ENCODE assay signal across 10 cellular contexts in genomic region chr13:24349778-24350664, GRCh38. TPM values are rescaled to one million over a fixed set of nuclear protein-coding genes. Genes with fewer than 3 reads are reported as not detected.
"Had no signal": no experiment of that assay in that cellular context is flagged by ENCODE, and none has a peak within 500 bp of the region (broad histone marks: within the 10 kb centered on the region; RNA-seq: fewer than 3 reads in every experiment).

No MANE protein-coding gene starts in this region.

RNA-seq across cellular contexts. Expression of gene C1QTNF9, which starts 40.6 kb away (rescaled TPM):
- total RNA-seq: dermis microvascular lymphatic vessel endothelial cell, endodermal cell, endothelial cell of umbilical vein, esophagus squamous epithelium, kidney epithelial cell, lung microvascular endothelial cell, neural crest cell, osteocyte had no signal
- polyA plus RNA-seq: endothelial cell of umbilical vein; immature natural killer cell; naive thymus-derived CD8-positive, alpha-beta T cell had no signal
